ENCODE assay signal across 8 cellular contexts in the genomic region with DNA sequence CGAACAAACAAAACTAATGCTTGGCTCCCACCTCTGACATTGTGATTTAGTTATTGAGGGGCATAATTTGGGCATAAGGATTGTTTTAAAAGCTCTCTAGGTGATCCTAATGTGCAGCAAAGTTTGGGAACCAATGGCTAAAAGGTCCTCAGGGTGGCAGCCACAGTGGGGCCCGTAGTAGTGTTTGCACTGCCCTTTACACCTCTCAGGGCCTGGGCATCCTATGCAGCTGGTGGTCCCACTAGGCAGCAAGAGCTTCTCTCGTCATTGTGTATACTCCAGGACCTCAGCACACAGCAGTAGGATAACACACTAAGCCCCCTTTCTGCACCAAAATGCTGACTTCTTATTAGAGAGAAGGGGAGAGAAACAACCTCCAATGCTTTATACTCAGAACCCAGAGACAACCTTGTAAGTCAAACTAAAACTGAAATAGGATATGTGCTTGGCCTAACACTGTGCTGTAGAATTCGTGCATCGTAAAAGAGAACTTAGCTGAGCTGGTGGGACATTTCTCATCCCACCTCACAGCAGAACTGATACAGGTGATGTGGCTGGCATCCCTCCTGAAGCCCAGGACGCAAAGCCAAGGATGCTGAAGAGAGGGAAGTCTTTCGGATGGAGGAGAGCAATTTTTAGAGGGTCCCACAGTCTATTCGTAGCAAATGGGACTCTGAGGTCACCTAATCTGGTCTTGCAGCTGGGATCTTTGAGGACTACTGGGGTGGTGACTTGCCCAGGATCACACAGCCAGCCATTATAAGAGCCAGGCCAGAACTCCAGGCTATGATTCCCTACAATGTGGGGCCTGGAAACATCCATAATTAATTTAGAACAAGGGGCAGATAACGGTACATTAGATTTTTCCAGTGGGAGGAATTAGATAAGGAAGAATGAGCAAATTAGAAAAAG. TPM values are rescaled to one million over a fixed set of nuclear protein-coding genes. Genes with fewer than 3 reads are reported as not detected.
A peak's percentile ranks its signal among the peaks of the same experiment; 100 is the strongest.
DNase-seq lines count a peak whose midpoint lies in the region; ATAC-seq and TF ChIP-seq lines count a peak whose summit lies in the region.

No MANE protein-coding gene starts in this region.

- H3K27me3 Mint-ChIP-seq in Calu3 (ENCODE audit: unreplicated experiment), result no peaks in the 10 kb centered on the region
- no peaks in the 10 kb centered on the region for H3K27me3 Mint-ChIP-seq in activated CD8-positive, alpha-beta T cell treated with anti-CD3 and anti-CD28 coated beads for 36 hours
- H3K27me3 Mint-ChIP-seq in immature natural killer cell (ENCODE audit: low read depth in 3 of 3), result peaks cover 3 to 6% (median 5%) of the 10 kb centered on the region in 3 donors

- H3K36me3 Mint-ChIP-seq in Calu3 (ENCODE audit: insufficient read depth, unreplicated experiment) (peaks cover 22% of the 10 kb centered on the region), immature natural killer cell (peaks cover 4 to 7% (median 4%) of the 10 kb centered on the region in 3 donors)
- peaks cover under 1% of the 10 kb centered on the region for H3K36me3 Mint-ChIP-seq in activated CD8-positive, alpha-beta T cell treated with anti-CD3 and anti-CD28 coated beads for 36 hours (ENCODE audit: low read depth)

- peak; percentile 31 for ATAC-seq in HG02759 (IDR thresholded peaks at IDR 0.05; ENCODE audit: unreplicated experiment)
- ATAC-seq in activated CD8-positive, alpha-beta T cell treated with anti-CD3 and anti-CD28 coated beads for 36 hours, result peak; percentile 7

- H3K27ac Mint-ChIP-seq in Calu3 (ENCODE audit: unreplicated experiment) (no peak overlapping the region), immature natural killer cell (peak overlapping the region; percentile 88 to 99 (median 95))
- peak overlapping the region; percentile 93 for H3K27ac Mint-ChIP-seq in activated CD8-positive, alpha-beta T cell treated with anti-CD3 and anti-CD28 coated beads for 36 hours

- intact Hi-C loops in Calu3 (cut with micrococcal nuclease; ENCODE audit: unreplicated experiment), result no loop called here
- intact Hi-C loops in activated CD8-positive, alpha-beta T cell treated with anti-CD3 and anti-CD28 coated beads for 36 hours (cut with micrococcal nuclease), result loop anchor here (5.0 kb wide), 1 partner anchor 174 kb away; a partner anchor contains a TSS

- TSS peak; percentile 55 for BruUV-seq in Calu3 (replicated peaks; lab: Mats Ljungman, UMichigan)

- H3K4me3 Mint-ChIP-seq in Calu3 (ENCODE audit: low read depth, unreplicated experiment), result peak overlapping the region; percentile 86
- H3K4me3 Mint-ChIP-seq in activated CD8-positive, alpha-beta T cell treated with anti-CD3 and anti-CD28 coated beads for 36 hours, result peak overlapping the region; percentile 87
- peak overlapping the region; percentile 98 to 100 (median 98) for H3K4me3 Mint-ChIP-seq in immature natural killer cell

- peak overlapping the region; percentile 28 for H3K27ac ChIP-seq in temporal lobe (ENCODE audit: low read depth, low read length)

- H3K9me3 Mint-ChIP-seq in Calu3 (ENCODE audit: low read depth, unreplicated experiment) (no peaks in the 10 kb centered on the region), immature natural killer cell (no peaks in the 10 kb centered on the region)
- H3K9me3 Mint-ChIP-seq in activated CD8-positive, alpha-beta T cell treated with anti-CD3 and anti-CD28 coated beads for 36 hours, result no peaks in the 10 kb centered on the region

- POLR2A ChIA-PET in activated CD8-positive, alpha-beta T cell treated with anti-CD3 and anti-CD28 coated beads for 36 hours (lab: Charles Lee), result interaction anchor here (0.5 to 8.8 kb wide), 5 partner anchors 12 to 174 kb away, joined by 3 to 102 read pairs (median 6); a partner anchor contains a TSS

- no peak for DNase-seq in Calu3
- no peak for DNase-seq in activated CD8-positive, alpha-beta T cell treated with anti-CD3 and anti-CD28 coated beads for 36 hours
- no peak for DNase-seq in immature natural killer cell
- DNase-seq in LoVo (ENCODE audit: low spot score), result no peak
- no peak for DNase-seq in NCI-H2227 treated with DMSO at 0.1 percent for 48 hours (lab: John Stamatoyannopoulos, UW)
- no peak for DNase-seq in NCI-H524 treated with DMSO at 0.1 percent for 48 hours (lab: John Stamatoyannopoulos, UW)

- no peak for TF ChIP-seq CTCF in Calu3 (IDR thresholded peaks at IDR 0.05; ENCODE audit: unreplicated experiment)
- no peak for TF ChIP-seq CTCF in activated CD8-positive, alpha-beta T cell treated with anti-CD3 and anti-CD28 coated beads for 36 hours (IDR thresholded peaks at IDR 0.05)

- H3K4me1 Mint-ChIP-seq in Calu3 (ENCODE audit: low read depth, unreplicated experiment) (peaks cover 32% of the 10 kb centered on the region), immature natural killer cell (peaks cover 81 to 87% of the 10 kb centered on the region in 2 donors)
- H3K4me1 Mint-ChIP-seq in activated CD8-positive, alpha-beta T cell treated with anti-CD3 and anti-CD28 coated beads for 36 hours (ENCODE audit: low read depth), result peaks cover 56% of the 10 kb centered on the region

- CTCF ChIA-PET in Calu3 (lab: Charles Lee), result interaction anchor here (0.7 to 2.8 kb wide), 3 partner anchors 36 to 175 kb away, joined by 4 to 14 read pairs (median 5); a partner anchor contains a TSS
- CTCF ChIA-PET in activated CD8-positive, alpha-beta T cell treated with anti-CD3 and anti-CD28 coated beads for 36 hours (lab: Charles Lee), result interaction anchor here (0.7 to 8.3 kb wide), 7 partner anchors 10 to 175 kb away, joined by 3 to 94 read pairs (median 14); a partner anchor contains a TSS

RNA-seq across cellular contexts. Expression of a gene that starts 1.2 kb away (rescaled TPM):
- total RNA-seq in Calu3 (2022) (27.9 and 33.7 TPM in 2 replicates), temporal lobe (8.4 TPM)
- total RNA-seq in activated CD8-positive, alpha-beta T cell treated with anti-CD3 and anti-CD28 coated beads for 36 hours, result 10 to 100 TPM; 28.4 to 32.6 TPM
- 100 to 1,000 TPM; 261 to 295 (median 263) TPM for polyA plus RNA-seq in immature natural killer cell
